16 cellular contexts compared by ENCODE assay signal in the genomic region with DNA sequence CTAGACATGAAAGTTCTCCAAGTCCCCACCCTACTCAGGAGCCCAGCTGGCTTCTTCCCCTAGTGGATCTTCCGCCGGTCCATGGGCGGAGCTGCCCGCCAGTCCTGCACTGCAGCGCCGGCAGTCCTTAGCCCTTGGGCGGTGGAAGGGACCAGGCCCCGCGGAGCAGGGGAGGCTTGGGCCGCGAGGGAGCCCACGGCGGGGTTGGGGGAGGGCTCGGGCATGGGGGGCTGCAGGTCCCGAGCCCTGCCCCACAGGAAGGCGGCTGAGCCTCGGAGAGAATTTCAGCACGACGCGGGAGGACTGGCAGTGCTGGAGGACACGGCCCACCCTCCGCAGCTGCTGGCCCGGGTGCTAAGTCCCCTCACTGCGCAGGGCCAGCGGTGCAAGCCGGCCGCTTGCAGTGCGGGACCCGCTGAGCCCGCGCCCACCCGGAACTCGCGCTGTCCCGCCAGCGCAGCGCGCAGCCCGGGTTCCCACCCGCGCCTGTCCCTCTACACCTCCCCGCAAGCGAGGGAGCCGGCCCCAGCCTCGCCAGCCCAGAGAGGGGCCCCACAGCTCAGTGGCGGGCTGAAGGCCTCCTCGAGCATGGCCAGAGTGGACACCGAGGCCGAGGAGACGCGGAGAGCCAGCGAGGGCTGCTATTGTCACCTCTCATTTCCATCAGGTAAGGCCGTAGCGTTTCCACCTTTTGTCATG.
DNase-seq lines count a peak whose midpoint lies in the region; ATAC-seq and TF ChIP-seq lines count a peak whose summit lies in the region.
"Had no signal": no experiment of that assay in that cellular context is flagged by ENCODE, and none has a peak within 500 bp of the region (broad histone marks: within the 10 kb centered on the region; RNA-seq: fewer than 3 reads in every experiment).

No MANE protein-coding gene starts in this region.

- no peak overlapping the region for H3K4me2 ChIP-seq in GM23338

- intact Hi-C loops in left ventricle myocardium superior (cut with micrococcal nuclease), result no loop called here
- intact Hi-C loops in Right ventricle myocardium superior (cut with DNase I), result no loop called here
- intact Hi-C loops in spleen (cut with DNase I; ENCODE audit: low total_unique reads), result no loop called here
- intact Hi-C loops in upper lobe of right lung (cut with DNase I), result no loop called here

- H4K20me1 ChIP-seq in GM23338 (replicated peaks; ENCODE audit: insufficient read depth), result no peaks in the 10 kb centered on the region

- no peaks in the 10 kb centered on the region for H3K36me3 ChIP-seq in spleen
- no peaks in the 10 kb centered on the region for H3K36me3 ChIP-seq in upper lobe of right lung
- H3K36me3 ChIP-seq in GM23338 (ENCODE audit: insufficient read depth), result no peaks in the 10 kb centered on the region

- no peaks in the 10 kb centered on the region for H3K4me1 ChIP-seq in spleen
- no peaks in the 10 kb centered on the region for H3K4me1 ChIP-seq in upper lobe of right lung
- H3K4me1 ChIP-seq in GM23338 (ENCODE audit: insufficient read depth), result no peaks in the 10 kb centered on the region

- DNase-seq in left ventricle myocardium superior, result peak; percentile 19
- DNase-seq in Right ventricle myocardium superior, result no peak
- peak; percentile 12 for DNase-seq in glutamatergic neuron
- DNase-seq in spleen, result peak; percentile 71
- no peak for DNase-seq in upper lobe of right lung
- DNase-seq in NCI-H2196 treated with DMSO at 0.1 percent for 48 hours (lab: John Stamatoyannopoulos, UW; ENCODE audit: unreplicated experiment), result no peak
- no peak for DNase-seq in GM20000 (ENCODE audit: low spot score)
- DNase-seq in GM23338 (ENCODE audit: low spot score), result no peak
- DNase-seq: CD8-positive, alpha-beta T cell; COR-L47; DMS153; DMS79 treated with DMSO at 0.1 percent for 48 hours; EL had no signal

- no peak for TF ChIP-seq POLR2A in spleen (IDR thresholded peaks at IDR 0.05)

- H3K27me3 Mint-ChIP-seq in glutamatergic neuron (ENCODE audit: unreplicated experiment) (no peaks in the 10 kb centered on the region), GM23338 (ENCODE audit: insufficient read depth, low read depth, poor library complexity) (peaks cover 4% of the 10 kb centered on the region)

- no peaks in the 10 kb centered on the region for H3K9me2 ChIP-seq in GM23338 (ENCODE audit: insufficient read depth)

- H3K4me3 Mint-ChIP-seq in glutamatergic neuron (ENCODE audit: unreplicated experiment) (no peak overlapping the region), GM23338 (no peak overlapping the region)
- H3K4me3 Mint-ChIP-seq: CD14-positive monocyte; CD8-positive, alpha-beta T cell had no signal

- TF ChIP-seq CTCF in glutamatergic neuron (IDR thresholded peaks at IDR 0.05; ENCODE audit: partially characterized antibody, unreplicated experiment) (no peak), spleen (IDR thresholded peaks at IDR 0.05 in 8 of 11, conservative IDR thresholded peaks at IDR 0.05 in 3 of 11) (no peak), upper lobe of right lung (IDR thresholded peaks at IDR 0.05) (no peak), GM20000 (IDR thresholded peaks at IDR 0.05; ENCODE audit: extremely low read depth, missing control alignments) (no peak), GM23338 (conservative IDR thresholded peaks at IDR 0.05; ENCODE audit: low read depth in 2 of 2) (no peak)

- H3K36me3 Mint-ChIP-seq in glutamatergic neuron (ENCODE audit: unreplicated experiment) (no peaks in the 10 kb centered on the region), GM23338 (ENCODE audit: low read depth) (peaks cover 16% of the 10 kb centered on the region)
- H3K36me3 Mint-ChIP-seq: CD14-positive monocyte; CD8-positive, alpha-beta T cell had no signal

- no peaks in the 10 kb centered on the region for H3K27me3 ChIP-seq in spleen (replicated peaks in 1 of 7)
- H3K27me3 ChIP-seq in upper lobe of right lung, result no peaks in the 10 kb centered on the region
- H3K27me3 ChIP-seq in GM23338 (ENCODE audit: insufficient read depth), result no peaks in the 10 kb centered on the region

- 94% methylated on average over 22 to 54 of the region's 54 CpGs for WGBS in spleen, 5 donors

- H3K9me3 ChIP-seq in spleen, result peaks cover 0 to 21% (median 15%) of the 10 kb centered on the region in 8 donors
- H3K9me3 ChIP-seq in upper lobe of right lung, result no peaks in the 10 kb centered on the region

- no peaks in the 10 kb centered on the region for H3F3A ChIP-seq in GM23338 (replicated peaks; ENCODE audit: low read depth)

- H3K4me3 ChIP-seq in spleen (no peak overlapping the region), upper lobe of right lung (no peak overlapping the region), GM23338 (no peak overlapping the region)

- no peak overlapping the region for H2AFZ ChIP-seq in GM23338

- H3K27ac Mint-ChIP-seq in glutamatergic neuron (ENCODE audit: unreplicated experiment) (no peak overlapping the region), GM23338 (no peak overlapping the region)
- H3K27ac Mint-ChIP-seq: CD14-positive monocyte; CD8-positive, alpha-beta T cell had no signal

- H3K79me2 ChIP-seq in GM23338 (replicated peaks; ENCODE audit: insufficient read depth), result no peaks in the 10 kb centered on the region

- ATAC-seq in left ventricle myocardium superior (no peak), Right ventricle myocardium superior (ENCODE audit: poor library complexity) (no peak), upper lobe of right lung (peak; percentile 48), GM23338 (no peak)
- ATAC-seq: CD8-positive, alpha-beta T cell; HCT116 had no signal

- H3K9me3 Mint-ChIP-seq in glutamatergic neuron (ENCODE audit: unreplicated experiment) (no peaks in the 10 kb centered on the region), GM23338 (peaks cover 87% of the 10 kb centered on the region)

- no peak overlapping the region for H3K27ac ChIP-seq in spleen
- no peak overlapping the region for H3K27ac ChIP-seq in upper lobe of right lung
- H3K27ac ChIP-seq in GM23338 (ENCODE audit: low read depth), result no peak overlapping the region
- H3K27ac ChIP-seq: 22Rv1 had no signal

- H3K4me1 Mint-ChIP-seq in glutamatergic neuron (ENCODE audit: low read depth, unreplicated experiment) (peaks cover 2% of the 10 kb centered on the region), GM23338 (no peaks in the 10 kb centered on the region)
- H3K4me1 Mint-ChIP-seq: CD14-positive monocyte had no signal

TF ChIP-seq in GM23338, 12 proteins besides CTCF, POLR2A, EP300 and RAD21 (continues in another document):
- TF ChIP-seq ZNF114 (CRISPR knock-in tag; IDR thresholded peaks at IDR 0.05) (no peak), STAT1 (IDR thresholded peaks at IDR 0.05; ENCODE audit: unreplicated experiment) (no peak), NANOG (IDR thresholded peaks at IDR 0.05; ENCODE audit: borderline replicate concordance) (no peak), EZH2phosphoT487 (IDR thresholded peaks at IDR 0.05; ENCODE audit: unreplicated experiment) (no peak), EZH2 (IDR thresholded peaks at IDR 0.05; ENCODE audit: low read depth, unreplicated experiment) (no peak), JUNB (IDR thresholded peaks at IDR 0.05; ENCODE audit: unreplicated experiment) (no peak), CREB1 (CRISPR knock-in tag; IDR thresholded peaks at IDR 0.05; ENCODE audit: low read depth) (no peak)
- TF ChIP-seq, protein P1, sequence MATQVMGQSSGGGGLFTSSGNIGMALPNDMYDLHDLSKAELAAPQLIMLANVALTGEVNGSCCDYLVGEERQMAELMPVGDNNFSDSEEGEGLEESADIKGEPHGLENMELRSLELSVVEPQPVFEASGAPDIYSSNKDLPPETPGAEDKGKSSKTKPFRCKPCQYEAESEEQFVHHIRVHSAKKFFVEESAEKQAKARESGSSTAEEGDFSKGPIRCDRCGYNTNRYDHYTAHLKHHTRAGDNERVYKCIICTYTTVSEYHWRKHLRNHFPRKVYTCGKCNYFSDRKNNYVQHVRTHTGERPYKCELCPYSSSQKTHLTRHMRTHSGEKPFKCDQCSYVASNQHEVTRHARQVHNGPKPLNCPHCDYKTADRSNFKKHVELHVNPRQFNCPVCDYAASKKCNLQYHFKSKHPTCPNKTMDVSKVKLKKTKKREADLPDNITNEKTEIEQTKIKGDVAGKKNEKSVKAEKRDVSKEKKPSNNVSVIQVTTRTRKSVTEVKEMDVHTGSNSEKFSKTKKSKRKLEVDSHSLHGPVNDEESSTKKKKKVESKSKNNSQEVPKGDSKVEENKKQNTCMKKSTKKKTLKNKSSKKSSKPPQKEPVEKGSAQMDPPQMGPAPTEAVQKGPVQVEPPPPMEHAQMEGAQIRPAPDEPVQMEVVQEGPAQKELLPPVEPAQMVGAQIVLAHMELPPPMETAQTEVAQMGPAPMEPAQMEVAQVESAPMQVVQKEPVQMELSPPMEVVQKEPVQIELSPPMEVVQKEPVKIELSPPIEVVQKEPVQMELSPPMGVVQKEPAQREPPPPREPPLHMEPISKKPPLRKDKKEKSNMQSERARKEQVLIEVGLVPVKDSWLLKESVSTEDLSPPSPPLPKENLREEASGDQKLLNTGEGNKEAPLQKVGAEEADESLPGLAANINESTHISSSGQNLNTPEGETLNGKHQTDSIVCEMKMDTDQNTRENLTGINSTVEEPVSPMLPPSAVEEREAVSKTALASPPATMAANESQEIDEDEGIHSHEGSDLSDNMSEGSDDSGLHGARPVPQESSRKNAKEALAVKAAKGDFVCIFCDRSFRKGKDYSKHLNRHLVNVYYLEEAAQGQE (IDR thresholded peaks at IDR 0.05; ENCODE audit: unreplicated experiment), result no peak

Comparison
In these comparisons a context has a peak if more than half of its experiments do, and no peak if none do; other contexts are left out.
1. DNase-seq: peak in left ventricle myocardium superior (single experiment), glutamatergic neuron (single experiment) and spleen (single experiment); none in Right ventricle myocardium superior (single experiment), upper lobe of right lung (single experiment), NCI-H2196 treated with DMSO at 0.1 percent for 48 hours (single experiment), GM20000 (single experiment) and GM23338 (single experiment).